In genomic region chr6:6319947-6320811, GRCh38 we compare ENCODE assay signal across 10 cellular contexts. TPM values are rescaled to one million over a fixed set of nuclear protein-coding genes. Genes with fewer than 3 reads are reported as not detected.
DNase-seq lines count a peak whose midpoint lies in the region; ATAC-seq, FAIRE-seq and TF ChIP-seq lines count a peak whose summit lies in the region.
"Had no signal": no experiment of that assay in that cellular context is flagged by ENCODE, and none has a peak within 500 bp of the region (broad histone marks: within the 10 kb centered on the region; RNA-seq: fewer than 3 reads in every experiment).

Gene F13A1, minus strand, starts transcription at chr6:6320662. Its CDS starts 1,998 bp downstream, at chr6:6318664.

- TF ChIP-seq CTCF in colonic mucosa (IDR thresholded peaks at IDR 0.05), result no peak

- H3K4me3 Mint-ChIP-seq in activated CD4-positive, alpha-beta T cell treated with anti-CD3 and anti-CD28 coated beads, Interleukin-2, amount 10 ng/mL, durations not matched to agents 24 days and 14 days, result no peak within 1 kb of the TSS
- H3K4me3 Mint-ChIP-seq: activated naive CD8-positive, alpha-beta T cell; stimulated activated naive CD8-positive, alpha-beta T cell treated with anti-CD3 and anti-CD28 coated beads, Interleukin-15, Interleukin-2, amounts not matched to agents 100 ng/mL and 50 ng/mL, for 24 hours had no signal

- no peaks in the 10 kb centered on the region for H3K4me1 Mint-ChIP-seq in activated CD4-positive, alpha-beta T cell treated with anti-CD3 and anti-CD28 coated beads, Interleukin-2, amount 10 ng/mL, durations not matched to agents 24 days and 14 days

- no peaks in the 10 kb centered on the region for H3K36me3 ChIP-seq in colonic mucosa

- H3K27ac ChIP-seq in colonic mucosa, result no peak within 1 kb of the TSS

- FAIRE-seq in urothelium cell line (lab: Jason Lieb, UNC), result no peak

- no peak within 1 kb of the TSS for H3K27ac Mint-ChIP-seq in activated CD4-positive, alpha-beta T cell treated with anti-CD3 and anti-CD28 coated beads, Interleukin-2, amount 10 ng/mL, durations not matched to agents 24 days and 14 days
- H3K27ac Mint-ChIP-seq: activated naive CD8-positive, alpha-beta T cell; stimulated activated naive CD8-positive, alpha-beta T cell treated with anti-CD3 and anti-CD28 coated beads, Interleukin-15, Interleukin-2, amounts not matched to agents 100 ng/mL and 50 ng/mL, for 24 hours had no signal

- no peaks in the 10 kb centered on the region for H3K9me3 Mint-ChIP-seq in activated CD4-positive, alpha-beta T cell treated with anti-CD3 and anti-CD28 coated beads, Interleukin-2, amount 10 ng/mL, durations not matched to agents 24 days and 14 days
- H3K9me3 Mint-ChIP-seq: stimulated activated naive CD8-positive, alpha-beta T cell treated with anti-CD3 and anti-CD28 coated beads, Interleukin-15, Interleukin-2, amounts not matched to agents 100 ng/mL and 50 ng/mL, for 24 hours had no signal

- H3K36me3 Mint-ChIP-seq in activated CD4-positive, alpha-beta T cell treated with anti-CD3 and anti-CD28 coated beads, Interleukin-2, amount 10 ng/mL, durations not matched to agents 24 days and 14 days (ENCODE audit: low read depth), result no peaks in the 10 kb centered on the region
- H3K36me3 Mint-ChIP-seq: activated naive CD8-positive, alpha-beta T cell had no signal

- intact Hi-C loops in activated CD4-positive, alpha-beta T cell treated with anti-CD3 and anti-CD28 coated beads, Interleukin-2, amount 10 ng/mL, durations not matched to agents 24 days and 14 days (cut with micrococcal nuclease), result loop anchor here (10.0 kb wide), 1 partner anchor 225 kb away; no protein-coding TSS in a partner anchor
- intact Hi-C loops in colonic mucosa (cut with DNase I), result loop anchor here (5.0 kb wide), 1 partner anchor 98 kb away; no protein-coding TSS in a partner anchor

- no peak within 1 kb of the TSS for H3K9ac ChIP-seq in colonic mucosa (ENCODE audit: low read depth in 2 of 2, low read length in 2 of 2)

- no peak for ATAC-seq in GM21360 (IDR thresholded peaks at IDR 0.05; ENCODE audit: unreplicated experiment)

- no peaks in the 10 kb centered on the region for H3K4me1 ChIP-seq in colonic mucosa
- H3K4me1 ChIP-seq in mononuclear cell (ENCODE audit: insufficient read depth, low read length), result peaks cover 42% of the 10 kb centered on the region

- H3K27me3 Mint-ChIP-seq in activated CD4-positive, alpha-beta T cell treated with anti-CD3 and anti-CD28 coated beads, Interleukin-2, amount 10 ng/mL, durations not matched to agents 24 days and 14 days, result peaks cover 51% of the 10 kb centered on the region

- H3K4me3 ChIP-seq in colonic mucosa (no peak within 1 kb of the TSS), mononuclear cell (ENCODE audit: low read length) (peak within 1 kb of the TSS; percentile 40)

- H3K27me3 ChIP-seq in colonic mucosa, result no peaks in the 10 kb centered on the region
- H3K27me3 ChIP-seq in mononuclear cell (ENCODE audit: insufficient read depth, low read length), result peaks cover 10% of the 10 kb centered on the region

- DNase-seq in activated CD4-positive, alpha-beta T cell treated with anti-CD3 and anti-CD28 coated beads, Interleukin-2, amount 10 ng/mL, durations not matched to agents 24 days and 14 days, result peak; percentile 47
- no peak for DNase-seq in activated CD4-positive, alpha-beta T cell treated with anti-CD3 and anti-CD28 coated beads, Interleukin-2, amount 50 U/mL, for 1 hour
- no peak for DNase-seq in colonic mucosa
- DNase-seq in urothelium cell line (ENCODE audit: low spot score), result peak; percentile 53
- no peak for DNase-seq in GM19238 (ENCODE audit: insufficient read length, low spot score)
- DNase-seq in DMS153 (lab: John Stamatoyannopoulos, UW), result no peak

- H3K9me3 ChIP-seq in colonic mucosa, result no peaks in the 10 kb centered on the region
- H3K9me3 ChIP-seq in mononuclear cell (ENCODE audit: low read depth, low read length), result no peaks in the 10 kb centered on the region

RNA-seq across cellular contexts. Expression of gene F13A1, which starts in this region (rescaled TPM):
- total RNA-seq in activated CD4-positive, alpha-beta T cell treated with anti-CD3 and anti-CD28 coated beads, Interleukin-2, amount 10 ng/mL, durations not matched to agents 24 days and 14 days, result not detected in 2 replicates
- 10 to 100 TPM; 15.3 to 49.4 TPM for total RNA-seq in colonic mucosa
- 158 TPM for total RNA-seq in mononuclear cell

Comparison
In these comparisons a context has a peak if more than half of its experiments do, and no peak if none do; other contexts are left out.
1. RNA of gene F13A1 (total RNA-seq): 158 TPM in mononuclear cell (single experiment) and 15.3 to 49.4 TPM in colonic mucosa; not detected in activated CD4-positive, alpha-beta T cell treated with anti-CD3 and anti-CD28 coated beads, Interleukin-2, amount 10 ng/mL, durations not matched to agents 24 days and 14 days; every median in the first group is over 10 times any median in the second.
2. Peak in DNase-seq in activated CD4-positive, alpha-beta T cell treated with anti-CD3 and anti-CD28 coated beads, Interleukin-2, amount 10 ng/mL, durations not matched to agents 24 days and 14 days; RNA of the gene not detected or under 1 TPM.